Comparison of ENCODE assay signal across 25 cellular contexts in genomic region chr1:82279241-82279640, GRCh38.
A peak's percentile ranks its signal among the peaks of the same experiment; 100 is the strongest.
DNase-seq lines count a peak whose midpoint lies in the region; ATAC-seq and TF ChIP-seq lines count a peak whose summit lies in the region.
"Had no signal": no experiment of that assay in that cellular context is flagged by ENCODE, and none has a peak within 500 bp of the region (broad histone marks: within the 10 kb centered on the region; RNA-seq: fewer than 3 reads in every experiment).

No MANE protein-coding gene starts in this region.

- H3K9ac ChIP-seq in neural progenitor cell: no peak overlapping the region
- H3K9ac ChIP-seq: BLaER1 treated with 17β-estradiol and CSF1 and Interleukin-3, amounts not matched to agents 10 nM and 100 nM; KMS-11 had no signal

- no peak overlapping the region for H3K27ac Mint-ChIP-seq in neural progenitor cell
- H3K27ac Mint-ChIP-seq: CD4-positive, alpha-beta memory T cell; IgD-negative memory B cell had no signal

- peak; percentile 70 for ATAC-seq in GM18499 (IDR thresholded peaks at IDR 0.05; ENCODE audit: insufficient read depth, unreplicated experiment)
- ATAC-seq in GM18868 (IDR thresholded peaks at IDR 0.05; ENCODE audit: unreplicated experiment): peak; percentile 83
- ATAC-seq in HG02852 (IDR thresholded peaks at IDR 0.05; ENCODE audit: unreplicated experiment): peak; percentile 61
- ATAC-seq in left ventricle myocardium superior: no peak
- ATAC-seq: A549 had no signal

- H3K4me3 Mint-ChIP-seq in neural progenitor cell: no peak overlapping the region
- H3K4me3 Mint-ChIP-seq: CD4-positive, alpha-beta memory T cell; IgD-negative memory B cell had no signal

- H3K9me3 Mint-ChIP-seq in neural progenitor cell: peaks cover 4% of the 10 kb centered on the region

- H3K27me3 ChIP-seq in neural progenitor cell: no peaks in the 10 kb centered on the region
- H3K27me3 ChIP-seq: BLaER1 treated with 17β-estradiol and CSF1 and Interleukin-3, amounts not matched to agents 10 nM and 100 nM; SJSA1 had no signal

- H3K27ac ChIP-seq in neural progenitor cell: no peak overlapping the region
- H3K27ac ChIP-seq: A549; BLaER1 treated with 17β-estradiol and CSF1 and Interleukin-3, amounts not matched to agents 10 nM and 100 nM; HL-60; KMS-11; SJSA1 had no signal

- no peaks in the 10 kb centered on the region for H3K79me2 ChIP-seq in neural progenitor cell (ENCODE audit: low read depth)

- no peak overlapping the region for H3K4me3 ChIP-seq in neural progenitor cell
- H3K4me3 ChIP-seq: A549; BLaER1 treated with 17β-estradiol and CSF1 and Interleukin-3, amounts not matched to agents 10 nM and 100 nM; SJSA1 had no signal

- H3K27me3 Mint-ChIP-seq in neural progenitor cell (ENCODE audit: insufficient read depth, low read depth): peaks cover 2% of the 10 kb centered on the region
- H3K27me3 Mint-ChIP-seq: CD4-positive, alpha-beta memory T cell; IgD-negative memory B cell had no signal

- no peak for TF ChIP-seq CTCF in neural progenitor cell (IDR thresholded peaks at IDR 0.05)

- H4K20me1 ChIP-seq in neural progenitor cell (ENCODE audit: low read depth): no peaks in the 10 kb centered on the region
- H4K20me1 ChIP-seq: BLaER1 treated with 17β-estradiol and CSF1 and Interleukin-3, amounts not matched to agents 10 nM and 100 nM had no signal

- no peak overlapping the region for H3K4me2 ChIP-seq in neural progenitor cell
- H3K4me2 ChIP-seq: A549; BLaER1 treated with 17β-estradiol and CSF1 and Interleukin-3, amounts not matched to agents 10 nM and 100 nM; KMS-11 had no signal

- no peaks in the 10 kb centered on the region for H3K4me1 ChIP-seq in neural progenitor cell
- H3K4me1 ChIP-seq: A549, Caco-2, SJSA1 had no signal

- intact Hi-C loops in left ventricle myocardium superior (cut with micrococcal nuclease): no loop called here

- no peaks in the 10 kb centered on the region for H3K36me3 Mint-ChIP-seq in neural progenitor cell
- H3K36me3 Mint-ChIP-seq: CD4-positive, alpha-beta memory T cell had no signal

- H3F3A ChIP-seq in neural progenitor cell (ENCODE audit: low read depth): no peaks in the 10 kb centered on the region

- no peaks in the 10 kb centered on the region for H3K4me1 Mint-ChIP-seq in neural progenitor cell
- H3K4me1 Mint-ChIP-seq: CD4-positive, alpha-beta memory T cell; IgD-negative memory B cell had no signal

- no peaks in the 10 kb centered on the region for H3K9me3 ChIP-seq in neural progenitor cell (ENCODE audit: low read depth)
- H3K9me3 ChIP-seq: A549, Caco-2, SJSA1 had no signal

- H2AFZ ChIP-seq in neural progenitor cell (replicated peaks): peak overlapping the region; percentile 22

- DNase-seq in neural progenitor cell (ENCODE audit: low spot score) (no peak), middle frontal gyrus (ENCODE audit: extremely low spot score, low spot score) (no peak), left ventricle myocardium superior (no peak)
- no peak for DNase-seq in stimulated activated CD4-positive, alpha-beta T cell treated with anti-CD3 and anti-CD28 coated beads, Interleukin-12 subunit alpha, Interleukin-12 subunit beta, amount 100 ng/mL, for 4 hours
- DNase-seq: AML-193; Caco-2; CD4-positive, alpha-beta memory T cell; NCI-H1048; NCI-H1417; NCI-H1694 treated with DMSO at 0.1 percent for 48 hours; NCI-H2081; NCI-H2227 treated with DMSO at 0.1 percent for 48 hours; NCI-H526 treated with DMSO at 0.1 percent for 48 hours; Right ventricle myocardium superior; RPMI8226; T-helper 1 cell had no signal

- H3K36me3 ChIP-seq in neural progenitor cell: no peaks in the 10 kb centered on the region
- H3K36me3 ChIP-seq: BLaER1 treated with 17β-estradiol and CSF1 and Interleukin-3, amounts not matched to agents 10 nM and 100 nM; SJSA1 had no signal
